Comparison of ENCODE assay signal across 11 cellular contexts in genomic region chr4:706834-707598, GRCh38. TPM values are rescaled to one million over a fixed set of nuclear protein-coding genes. Genes with fewer than 3 reads are reported as not detected.
DNase-seq lines count a peak whose midpoint lies in the region; ATAC-seq, FAIRE-seq and TF ChIP-seq lines count a peak whose summit lies in the region.
"Had no signal": no experiment of that assay in that cellular context is flagged by ENCODE, and none has a peak within 500 bp of the region (broad histone marks: within the 10 kb centered on the region; RNA-seq: fewer than 3 reads in every experiment).

No MANE protein-coding gene starts in this region.

- no peaks in the 10 kb centered on the region for H3K27me3 Mint-ChIP-seq in T-helper 17 cell

- H3K9ac ChIP-seq in ES-I3 (ENCODE audit: low read depth, low read length) = peak overlapping the region; percentile 99; the same call in 1 of the 2 replicates

- intact Hi-C loops in sigmoid colon (cut with DNase I) = no loop called here

- peak overlapping the region; percentile 21 for H3K4me3 Mint-ChIP-seq in T-helper 17 cell

- H3K36me3 Mint-ChIP-seq in T-helper 17 cell (ENCODE audit: low read depth) = no peaks in the 10 kb centered on the region

- TF ChIP-seq POLR2A in gastroesophageal sphincter (IDR thresholded peaks at IDR 0.05) = no peak
- TF ChIP-seq POLR2A in sigmoid colon (IDR thresholded peaks at IDR 0.05) = no peak
- TF ChIP-seq POLR2A in GM12892 (IDR thresholded peaks at IDR 0.05; ENCODE audit: low read depth, low read length) = no peak

- 38% methylated on average over 3 of the region's 21 CpGs; no CpG with 5 or more reads in 1 of the 2 donors for WGBS in gastroesophageal sphincter (ENCODE audit: low coverage in 1 of 2), 2 donors
- WGBS in sigmoid colon, 2 donors = 59 to 61% methylated on average over 20 to 21 of the region's 21 CpGs

- no peak overlapping the region for H3K27ac Mint-ChIP-seq in T-helper 17 cell
- H3K27ac Mint-ChIP-seq: activated T-helper 1 cell treated with anti-CD3 and anti-CD28 coated beads, Interleukin-12 subunit alpha, Interleukin-12 subunit beta, Interleukin-2, Interleukin-4 antibody, amounts not matched to agents 30 ng/mL and 10 ng/mL and 1 ng/mL, durations not matched to agents 14 hours and 24 hours and 36 hours had no signal

- H3K4me1 ChIP-seq in ES-I3 (ENCODE audit: insufficient read depth, low read length) = no peaks in the 10 kb centered on the region
- peaks cover 9 to 51% (median 15%) of the 10 kb centered on the region in 3 donors for H3K4me1 ChIP-seq in gastroesophageal sphincter
- H3K4me1 ChIP-seq in sigmoid colon = peaks cover 0 to 35% (median 30%) of the 10 kb centered on the region in 4 donors

- H3K36me3 ChIP-seq in ES-I3 (ENCODE audit: insufficient read depth, low read length) (peaks cover 5% of the 10 kb centered on the region), gastroesophageal sphincter (peaks cover 0 to 4% of the 10 kb centered on the region in 2 donors), sigmoid colon (no peaks in the 10 kb centered on the region)

- TF ChIP-seq CTCF in gastroesophageal sphincter (IDR thresholded peaks at IDR 0.05) (no peak), sigmoid colon (IDR thresholded peaks at IDR 0.05) (no peak)

- peak overlapping the region; percentile 96 to 99 for H3K4me3 ChIP-seq in gastroesophageal sphincter
- peak overlapping the region; percentile 14 to 98 (median 86) for H3K4me3 ChIP-seq in sigmoid colon

- DNase-seq in T-helper 17 cell (no peak), sigmoid colon (peak; percentile 60), GM12892 (ENCODE audit: insufficient read length) (no peak), NCI-H146 treated with DMSO at 0.1 percent for 48 hours (lab: John Stamatoyannopoulos, UW; ENCODE audit: unreplicated experiment) (no peak), NCI-H2196 (lab: John Stamatoyannopoulos, UW; ENCODE audit: unreplicated experiment) (no peak)
- DNase-seq: EL, SHP77 treated with DMSO at 0.1 percent for 48 hours had no signal

- H3K27me3 ChIP-seq in gastroesophageal sphincter (no peaks in the 10 kb centered on the region), sigmoid colon (no peaks in the 10 kb centered on the region)

- H3K4me1 Mint-ChIP-seq in T-helper 17 cell = peaks cover 22% of the 10 kb centered on the region

- no peak for ATAC-seq in T-helper 17 cell
- no peak for ATAC-seq in gastroesophageal sphincter
- no peak for ATAC-seq in HG02763 (IDR thresholded peaks at IDR 0.05; ENCODE audit: unreplicated experiment)

- H3K9me3 ChIP-seq in ES-I3 (ENCODE audit: control insufficient read depth, insufficient read depth, low read length) (no peaks in the 10 kb centered on the region), T-helper 17 cell (ENCODE audit: control insufficient read depth, low read length, poor library complexity, severe bottlenecking) (no peaks in the 10 kb centered on the region), gastroesophageal sphincter (no peaks in the 10 kb centered on the region), sigmoid colon (no peaks in the 10 kb centered on the region)

- TF ChIP-seq EP300 in gastroesophageal sphincter (IDR thresholded peaks at IDR 0.05) = no peak
- TF ChIP-seq EP300 in sigmoid colon (IDR thresholded peaks at IDR 0.05) = no peak

- H3K27ac ChIP-seq in gastroesophageal sphincter (peak overlapping the region in 1 of 4 donors; percentile 93), sigmoid colon (peak overlapping the region in 1 of 4 donors; percentile 31)

- FAIRE-seq in GM12892 (lab: Jason Lieb, UNC) = no peak

RNA-seq across cellular contexts. Expression of gene PCGF3, which starts 1.4 kb away (rescaled TPM):
- total RNA-seq in T-helper 17 cell (10 to 100 TPM; 31.3 to 38.0 TPM), gastroesophageal sphincter (10 to 100 TPM; 24.4 to 46.5 (median 40.7) TPM), sigmoid colon (10 to 100 TPM; 26.4 to 60.1 (median 40.2) TPM)
- polyA plus RNA-seq in sigmoid colon = 10 to 100 TPM; 15.6 to 52.9 (median 24.5) TPM
- polyA plus RNA-seq in GM12892 (2012; ENCODE audit: missing spikeins) = 23.3 TPM

RNA-seq across cellular contexts. Expression of gene SLC49A3, which starts 18.1 kb away (rescaled TPM):
- total RNA-seq in T-helper 17 cell = 1 to 10 TPM; 1.1 to 2.7 TPM
- total RNA-seq in gastroesophageal sphincter = 1 to 10 TPM; 5.2 to 8.7 (median 7.8) TPM
- 1 to 10 TPM; 3.9 to 5.0 (median 4.5) TPM for total RNA-seq in sigmoid colon
- 1 to 10 TPM; 2.4 to 6.4 (median 4.6) TPM for polyA plus RNA-seq in sigmoid colon
- polyA plus RNA-seq in GM12892 (2012; ENCODE audit: missing spikeins) = not detected

RNA-seq across cellular contexts. Expression of gene MYL5, which starts 32.7 kb away (rescaled TPM):
- total RNA-seq in T-helper 17 cell = 10 to 100 TPM; 20.3 to 22.9 TPM
- total RNA-seq in gastroesophageal sphincter = 10 to 100 TPM in 1 of 4 donors, 1 to 10 TPM in 3; 1.5 to 12.6 (median 3.8) TPM
- 10 to 100 TPM in 2 of 4 donors, 1 to 10 TPM in 2; 5.7 to 11.7 (median 9.8) TPM for total RNA-seq in sigmoid colon
- polyA plus RNA-seq in sigmoid colon = 10 to 100 TPM; 19.2 to 29.7 (median 28.7) TPM
- polyA plus RNA-seq in GM12892 (2012; ENCODE audit: missing spikeins) = 14.0 TPM

RNA-seq across cellular contexts. Expression of gene ATP5ME, which starts 32.9 kb away (rescaled TPM):
- total RNA-seq in T-helper 17 cell = 100 to 1,000 TPM in 1 of 2 donors, 10 to 100 TPM in 1; 98.4 to 120 TPM
- total RNA-seq in gastroesophageal sphincter = 100 to 1,000 TPM in 3 of 4 donors, 10 to 100 TPM in 1; 56.9 to 116 (median 106) TPM
- 100 to 1,000 TPM; 104 to 244 (median 194) TPM for total RNA-seq in sigmoid colon
- 1,000 to 10,000 TPM in 2 of 3 donors, 100 to 1,000 TPM in 1; 610 to 1,302 (median 1,156) TPM for polyA plus RNA-seq in sigmoid colon
- 693 TPM for polyA plus RNA-seq in GM12892 (2012; ENCODE audit: missing spikeins)
